18 cellular contexts compared by ENCODE assay signal in genomic region chr2:233117811-233118480, GRCh38. TPM values are rescaled to one million over a fixed set of nuclear protein-coding genes. Genes with fewer than 3 reads are reported as not detected.
DNase-seq lines count a peak whose midpoint lies in the region; TF ChIP-seq lines count a peak whose summit lies in the region.
"Had no signal": no experiment of that assay in that cellular context is flagged by ENCODE, and none has a peak within 500 bp of the region (broad histone marks: within the 10 kb centered on the region; RNA-seq: fewer than 3 reads in every experiment).

No MANE protein-coding gene starts in this region.

- WGBS in sigmoid colon, 2 donors, result 81 to 83% methylated on average over 9 of the region's 9 CpGs

- peaks cover 3% of the 10 kb centered on the region for H3K9me3 Mint-ChIP-seq in activated CD4-positive, alpha-beta T cell treated with anti-CD3 and anti-CD28 coated beads, Interleukin-2, amount 10 ng/mL, durations not matched to agents 24 days and 14 days

- no peak for DNase-seq in activated CD4-positive, alpha-beta T cell treated with anti-CD3 and anti-CD28 coated beads, Interleukin-2, amount 10 ng/mL, durations not matched to agents 24 days and 14 days
- no peak for DNase-seq in activated CD4-positive, alpha-beta T cell treated with anti-CD3 and anti-CD28 coated beads for 48 hours
- no peak for DNase-seq in Jurkat, Clone E6-1 (ENCODE audit: low read depth, low spot score)
- DNase-seq in ecto neural progenitor cell (ENCODE audit: low spot score) (peak; percentile 42), sigmoid colon (peak; percentile 42), occipital lobe (lab: John Stamatoyannopoulos, UW) (no peak), KBM-7 (no peak), MM.1S (no peak)
- DNase-seq: Calu3, colonic mucosa, heart left ventricle, MV-4-11, NCI-H2107, NCI-H774, retina, upper lobe of left lung had no signal

- no peaks in the 10 kb centered on the region for H3K4me1 ChIP-seq in sigmoid colon
- no peaks in the 10 kb centered on the region for H3K4me1 ChIP-seq in MM.1S (ENCODE audit: low read length)
- H3K4me1 ChIP-seq: colonic mucosa, upper lobe of left lung had no signal

- no peaks in the 10 kb centered on the region for H4K20me1 ChIP-seq in MM.1S (ENCODE audit: insufficient read depth, low read length)

- no peak overlapping the region for H3K9ac ChIP-seq in MM.1S (ENCODE audit: low read length)

- no peak overlapping the region for H3K4me2 ChIP-seq in MM.1S (ENCODE audit: low read depth, low read length)

- no peak for TF ChIP-seq POLR2A in sigmoid colon (IDR thresholded peaks at IDR 0.05)

- H3K27ac ChIP-seq in sigmoid colon, result no peak overlapping the region
- no peak overlapping the region for H3K27ac ChIP-seq in MM.1S (ENCODE audit: low read length)
- H3K27ac ChIP-seq: colonic mucosa, heart left ventricle, RWPE1, upper lobe of left lung had no signal

- no peak overlapping the region for H2AFZ ChIP-seq in MM.1S (ENCODE audit: low read length)

- H3F3A ChIP-seq in MM.1S (ENCODE audit: insufficient read depth, low read length), result no peaks in the 10 kb centered on the region

- no peaks in the 10 kb centered on the region for H3K27me3 Mint-ChIP-seq in activated CD4-positive, alpha-beta T cell treated with anti-CD3 and anti-CD28 coated beads, Interleukin-2, amount 10 ng/mL, durations not matched to agents 24 days and 14 days

- peaks cover 37% of the 10 kb centered on the region for H3K36me3 Mint-ChIP-seq in activated CD4-positive, alpha-beta T cell treated with anti-CD3 and anti-CD28 coated beads, Interleukin-2, amount 10 ng/mL, durations not matched to agents 24 days and 14 days (ENCODE audit: low read depth)

- peaks cover 38% of the 10 kb centered on the region for H3K4me1 Mint-ChIP-seq in activated CD4-positive, alpha-beta T cell treated with anti-CD3 and anti-CD28 coated beads, Interleukin-2, amount 10 ng/mL, durations not matched to agents 24 days and 14 days

- H3K27me3 ChIP-seq in sigmoid colon (no peaks in the 10 kb centered on the region), MM.1S (replicated peaks; ENCODE audit: insufficient read depth, low read length) (no peaks in the 10 kb centered on the region)
- H3K27me3 ChIP-seq: colonic mucosa, upper lobe of left lung had no signal

- intact Hi-C loops in activated CD4-positive, alpha-beta T cell treated with anti-CD3 and anti-CD28 coated beads, Interleukin-2, amount 10 ng/mL, durations not matched to agents 24 days and 14 days (cut with micrococcal nuclease), result no loop called here
- intact Hi-C loops in sigmoid colon (cut with DNase I), result no loop called here

- in situ Hi-C loops in KBM-7 (cut with MboI; ENCODE audit: low pct_unique_long_range_greater_than_20kb, low sequenced_read_pairs), result no loop called here

- H3K4me3 ChIP-seq in Jurkat, Clone E6-1 (ENCODE audit: low read length), result 0 out of 2 replicates have a peak overlapping the region, but pooled peaks have one; percentile 15
- no peak overlapping the region for H3K4me3 ChIP-seq in sigmoid colon
- no peak overlapping the region for H3K4me3 ChIP-seq in MM.1S (ENCODE audit: low read length)
- H3K4me3 ChIP-seq: colonic mucosa, heart left ventricle, upper lobe of left lung had no signal

- peaks cover 8% of the 10 kb centered on the region; the same call in 1 of the 2 replicates for H3K79me2 ChIP-seq in MM.1S (ENCODE audit: low read length)

- no peak for TF ChIP-seq EP300 in sigmoid colon (IDR thresholded peaks at IDR 0.05)

- peak overlapping the region; percentile 68 for H3K27ac Mint-ChIP-seq in activated CD4-positive, alpha-beta T cell treated with anti-CD3 and anti-CD28 coated beads, Interleukin-2, amount 10 ng/mL, durations not matched to agents 24 days and 14 days

- H3K36me3 ChIP-seq in sigmoid colon (no peaks in the 10 kb centered on the region), MM.1S (replicated peaks; ENCODE audit: insufficient read depth, low read length) (no peaks in the 10 kb centered on the region)
- H3K36me3 ChIP-seq: colonic mucosa, upper lobe of left lung had no signal

- no peaks in the 10 kb centered on the region for H3K9me2 ChIP-seq in MM.1S (replicated peaks; ENCODE audit: insufficient read depth, low read length)

- no peak for TF ChIP-seq CTCF in sigmoid colon (IDR thresholded peaks at IDR 0.05)
- TF ChIP-seq CTCF in MM.1S (IDR thresholded peaks at IDR 0.05; ENCODE audit: low read length), result no peak

- no peak overlapping the region for H3K4me3 Mint-ChIP-seq in activated CD4-positive, alpha-beta T cell treated with anti-CD3 and anti-CD28 coated beads, Interleukin-2, amount 10 ng/mL, durations not matched to agents 24 days and 14 days
- H3K4me3 Mint-ChIP-seq: T-helper 1 cell treated with Interleukin-12 subunit alpha and Interleukin-12 subunit beta and Interleukin-4 antibody, amounts not matched to agents 30 μg/mL and 1 μg/mL, for 36 hours had no signal

- no peaks in the 10 kb centered on the region for H3K9me3 ChIP-seq in sigmoid colon
- H3K9me3 ChIP-seq in MM.1S (replicated peaks; ENCODE audit: insufficient read depth, low read length), result no peaks in the 10 kb centered on the region
- H3K9me3 ChIP-seq: colonic mucosa, heart left ventricle, upper lobe of left lung had no signal

RNA-seq across cellular contexts. Expression of gene INPP5D, which starts 57.8 kb away (rescaled TPM):
- total RNA-seq in activated CD4-positive, alpha-beta T cell treated with anti-CD3 and anti-CD28 coated beads, Interleukin-2, amount 10 ng/mL, durations not matched to agents 24 days and 14 days, result 43.6 and 45.8 TPM in 2 replicates
- polyA plus RNA-seq in Jurkat, Clone E6-1 (2012; ENCODE audit: insufficient read depth, insufficient read length), result 19.7 TPM
- total RNA-seq in sigmoid colon, result 10 to 100 TPM in 1 of 4 donors, 1 to 10 TPM in 3; 6.4 to 20.8 (median 9.4) TPM
- polyA plus RNA-seq in sigmoid colon, result 10 to 100 TPM in 1 of 3 donors, 1 to 10 TPM in 2; 4.2 to 44.8 (median 4.4) TPM
- total RNA-seq in occipital lobe, result 2.5 TPM
- total RNA-seq: Calu3 had no signal

Comparison
In these comparisons a context has a peak if more than half of its experiments do, and no peak if none do; other contexts are left out.
1. DNase-seq: peak in ecto neural progenitor cell (single experiment) and sigmoid colon (single experiment); none in activated CD4-positive, alpha-beta T cell treated with anti-CD3 and anti-CD28 coated beads, Interleukin-2, amount 10 ng/mL, durations not matched to agents 24 days and 14 days (single experiment), activated CD4-positive, alpha-beta T cell treated with anti-CD3 and anti-CD28 coated beads for 48 hours (single experiment), Jurkat, Clone E6-1 (single experiment), occipital lobe (single experiment), KBM-7 (single experiment) and MM.1S (single experiment).